1 cellular context compared by ENCODE assay signal in the genomic region with DNA sequence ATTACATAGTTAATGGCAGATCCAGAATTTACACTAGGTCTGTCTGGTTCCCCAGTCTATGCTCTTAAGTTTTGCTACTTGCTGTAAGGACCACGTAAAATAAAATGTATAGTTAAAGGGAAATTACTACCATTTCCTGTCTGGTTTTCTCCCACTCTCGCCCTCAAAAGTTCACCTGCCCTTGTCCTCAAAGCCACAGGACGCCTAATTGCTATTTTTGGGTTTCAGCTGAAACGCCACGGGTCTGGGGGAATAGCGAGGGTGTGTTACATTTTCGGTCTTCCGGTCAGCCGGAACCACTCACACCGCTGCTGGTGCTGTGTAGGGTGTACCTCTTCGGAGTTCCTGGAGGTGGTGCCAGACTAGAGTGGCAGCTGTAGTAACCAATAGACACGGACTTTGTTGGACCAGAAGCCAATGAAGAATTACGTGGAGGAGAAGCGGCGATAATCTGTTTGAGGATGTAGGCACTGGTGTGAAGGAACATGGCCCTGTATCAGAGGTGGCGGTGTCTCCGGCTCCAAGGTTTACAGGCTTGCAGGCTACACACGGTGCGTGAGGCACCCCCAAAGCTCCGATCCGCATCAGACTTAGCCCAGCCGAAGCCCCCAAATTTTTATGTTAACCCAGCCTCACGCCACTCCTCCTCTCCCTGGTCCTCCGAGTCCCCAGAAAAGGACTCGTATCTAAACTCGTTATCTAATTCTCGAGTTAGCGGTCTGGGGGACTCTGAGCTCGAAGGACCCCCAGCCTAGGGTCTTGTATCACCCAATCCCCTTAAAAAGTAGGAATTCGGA.
TF ChIP-seq lines count a peak whose summit lies in the region.

A gene with protein sequence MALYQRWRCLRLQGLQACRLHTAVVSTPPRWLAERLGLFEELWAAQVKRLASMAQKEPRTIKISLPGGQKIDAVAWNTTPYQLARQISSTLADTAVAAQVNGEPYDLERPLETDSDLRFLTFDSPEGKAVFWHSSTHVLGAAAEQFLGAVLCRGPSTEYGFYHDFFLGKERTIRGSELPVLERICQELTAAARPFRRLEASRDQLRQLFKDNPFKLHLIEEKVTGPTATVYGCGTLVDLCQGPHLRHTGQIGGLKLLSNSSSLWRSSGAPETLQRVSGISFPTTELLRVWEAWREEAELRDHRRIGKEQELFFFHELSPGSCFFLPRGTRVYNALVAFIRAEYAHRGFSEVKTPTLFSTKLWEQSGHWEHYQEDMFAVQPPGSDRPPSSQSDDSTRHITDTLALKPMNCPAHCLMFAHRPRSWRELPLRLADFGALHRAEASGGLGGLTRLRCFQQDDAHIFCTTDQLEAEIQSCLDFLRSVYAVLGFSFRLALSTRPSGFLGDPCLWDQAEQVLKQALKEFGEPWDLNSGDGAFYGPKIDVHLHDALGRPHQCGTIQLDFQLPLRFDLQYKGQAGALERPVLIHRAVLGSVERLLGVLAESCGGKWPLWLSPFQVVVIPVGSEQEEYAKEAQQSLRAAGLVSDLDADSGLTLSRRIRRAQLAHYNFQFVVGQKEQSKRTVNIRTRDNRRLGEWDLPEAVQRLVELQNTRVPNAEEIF (plus strand): TSS at position 454 of the 797 bp plus-strand sequence. CDS start 32 bp downstream, at position 486.

TF ChIP-seq in SK-N-SH, 30 proteins besides CTCF, POLR2A, EP300 and RAD21 (continued from another document):
- TF ChIP-seq, protein P1, sequence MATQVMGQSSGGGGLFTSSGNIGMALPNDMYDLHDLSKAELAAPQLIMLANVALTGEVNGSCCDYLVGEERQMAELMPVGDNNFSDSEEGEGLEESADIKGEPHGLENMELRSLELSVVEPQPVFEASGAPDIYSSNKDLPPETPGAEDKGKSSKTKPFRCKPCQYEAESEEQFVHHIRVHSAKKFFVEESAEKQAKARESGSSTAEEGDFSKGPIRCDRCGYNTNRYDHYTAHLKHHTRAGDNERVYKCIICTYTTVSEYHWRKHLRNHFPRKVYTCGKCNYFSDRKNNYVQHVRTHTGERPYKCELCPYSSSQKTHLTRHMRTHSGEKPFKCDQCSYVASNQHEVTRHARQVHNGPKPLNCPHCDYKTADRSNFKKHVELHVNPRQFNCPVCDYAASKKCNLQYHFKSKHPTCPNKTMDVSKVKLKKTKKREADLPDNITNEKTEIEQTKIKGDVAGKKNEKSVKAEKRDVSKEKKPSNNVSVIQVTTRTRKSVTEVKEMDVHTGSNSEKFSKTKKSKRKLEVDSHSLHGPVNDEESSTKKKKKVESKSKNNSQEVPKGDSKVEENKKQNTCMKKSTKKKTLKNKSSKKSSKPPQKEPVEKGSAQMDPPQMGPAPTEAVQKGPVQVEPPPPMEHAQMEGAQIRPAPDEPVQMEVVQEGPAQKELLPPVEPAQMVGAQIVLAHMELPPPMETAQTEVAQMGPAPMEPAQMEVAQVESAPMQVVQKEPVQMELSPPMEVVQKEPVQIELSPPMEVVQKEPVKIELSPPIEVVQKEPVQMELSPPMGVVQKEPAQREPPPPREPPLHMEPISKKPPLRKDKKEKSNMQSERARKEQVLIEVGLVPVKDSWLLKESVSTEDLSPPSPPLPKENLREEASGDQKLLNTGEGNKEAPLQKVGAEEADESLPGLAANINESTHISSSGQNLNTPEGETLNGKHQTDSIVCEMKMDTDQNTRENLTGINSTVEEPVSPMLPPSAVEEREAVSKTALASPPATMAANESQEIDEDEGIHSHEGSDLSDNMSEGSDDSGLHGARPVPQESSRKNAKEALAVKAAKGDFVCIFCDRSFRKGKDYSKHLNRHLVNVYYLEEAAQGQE (IDR thresholded peaks at IDR 0.05; ENCODE audit: low read depth, low read length), result peak; percentile 40; the same call in 1 of the 2 replicates
- TF ChIP-seq TCF12 (IDR thresholded peaks at IDR 0.05) (peak; percentile 38; the same call in 1 of the 2 replicates), CHD2 (IDR thresholded peaks at IDR 0.05; ENCODE audit: low read length, partially characterized antibody) (peak; percentile 96), TAF1 (IDR thresholded peaks at IDR 0.05; ENCODE audit: borderline replicate concordance, low read depth, low read length) (peak; percentile 92), TEAD4 (IDR thresholded peaks at IDR 0.05; ENCODE audit: borderline replicate concordance, insufficient read depth) (no peak), EZH2phosphoT487 (IDR thresholded peaks at IDR 0.05; ENCODE audit: borderline replicate concordance, low read depth) (no peak), GABPA (IDR thresholded peaks at IDR 0.05; ENCODE audit: low read depth) (peak; percentile 91), ELF1 (IDR thresholded peaks at IDR 0.05) (peak; percentile 88), POLR2AphosphoS5 (IDR thresholded peaks at IDR 0.05; ENCODE audit: low read depth, low read length) (peak; percentile 91), FOXJ3 (CRISPR knock-in tag; IDR thresholded peaks at IDR 0.05) (no peak), RFX5 (IDR thresholded peaks at IDR 0.05; ENCODE audit: low read length) (peak; percentile 63; the same call in 1 of the 2 replicates), JUND (IDR thresholded peaks at IDR 0.05) (no peak), NFIC (IDR thresholded peaks at IDR 0.05; ENCODE audit: borderline replicate concordance) (no peak), RXRA (IDR thresholded peaks at IDR 0.05; ENCODE audit: borderline replicate concordance, low read depth) (no peak), FOXM1 (IDR thresholded peaks at IDR 0.05; ENCODE audit: low read depth) (no peak)
- TF ChIP-seq, protein P2, sequence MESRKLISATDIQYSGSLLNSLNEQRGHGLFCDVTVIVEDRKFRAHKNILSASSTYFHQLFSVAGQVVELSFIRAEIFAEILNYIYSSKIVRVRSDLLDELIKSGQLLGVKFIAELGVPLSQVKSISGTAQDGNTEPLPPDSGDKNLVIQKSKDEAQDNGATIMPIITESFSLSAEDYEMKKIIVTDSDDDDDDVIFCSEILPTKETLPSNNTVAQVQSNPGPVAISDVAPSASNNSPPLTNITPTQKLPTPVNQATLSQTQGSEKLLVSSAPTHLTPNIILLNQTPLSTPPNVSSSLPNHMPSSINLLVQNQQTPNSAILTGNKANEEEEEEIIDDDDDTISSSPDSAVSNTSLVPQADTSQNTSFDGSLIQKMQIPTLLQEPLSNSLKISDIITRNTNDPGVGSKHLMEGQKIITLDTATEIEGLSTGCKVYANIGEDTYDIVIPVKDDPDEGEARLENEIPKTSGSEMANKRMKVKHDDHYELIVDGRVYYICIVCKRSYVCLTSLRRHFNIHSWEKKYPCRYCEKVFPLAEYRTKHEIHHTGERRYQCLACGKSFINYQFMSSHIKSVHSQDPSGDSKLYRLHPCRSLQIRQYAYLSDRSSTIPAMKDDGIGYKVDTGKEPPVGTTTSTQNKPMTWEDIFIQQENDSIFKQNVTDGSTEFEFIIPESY (IDR thresholded peaks at IDR 0.05; ENCODE audit: borderline replicate concordance, low read depth), result peak; percentile 64; the same call in 1 of the 2 replicates
- TF ChIP-seq, protein P3, sequence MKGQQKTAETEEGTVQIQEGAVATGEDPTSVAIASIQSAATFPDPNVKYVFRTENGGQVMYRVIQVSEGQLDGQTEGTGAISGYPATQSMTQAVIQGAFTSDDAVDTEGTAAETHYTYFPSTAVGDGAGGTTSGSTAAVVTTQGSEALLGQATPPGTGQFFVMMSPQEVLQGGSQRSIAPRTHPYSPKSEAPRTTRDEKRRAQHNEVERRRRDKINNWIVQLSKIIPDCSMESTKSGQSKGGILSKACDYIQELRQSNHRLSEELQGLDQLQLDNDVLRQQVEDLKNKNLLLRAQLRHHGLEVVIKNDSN (IDR thresholded peaks at IDR 0.05; ENCODE audit: borderline replicate concordance, low read depth), result peak; percentile 40; the same call in 1 of the 2 replicates
- TF ChIP-seq, protein P4, sequence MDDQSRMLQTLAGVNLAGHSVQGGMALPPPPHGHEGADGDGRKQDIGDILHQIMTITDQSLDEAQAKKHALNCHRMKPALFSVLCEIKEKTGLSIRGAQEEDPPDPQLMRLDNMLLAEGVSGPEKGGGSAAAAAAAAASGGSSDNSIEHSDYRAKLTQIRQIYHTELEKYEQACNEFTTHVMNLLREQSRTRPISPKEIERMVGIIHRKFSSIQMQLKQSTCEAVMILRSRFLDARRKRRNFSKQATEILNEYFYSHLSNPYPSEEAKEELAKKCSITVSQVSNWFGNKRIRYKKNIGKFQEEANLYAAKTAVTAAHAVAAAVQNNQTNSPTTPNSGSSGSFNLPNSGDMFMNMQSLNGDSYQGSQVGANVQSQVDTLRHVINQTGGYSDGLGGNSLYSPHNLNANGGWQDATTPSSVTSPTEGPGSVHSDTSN (IDR thresholded peaks at IDR 0.05), result peak; percentile 100
- TF ChIP-seq, protein P5, sequence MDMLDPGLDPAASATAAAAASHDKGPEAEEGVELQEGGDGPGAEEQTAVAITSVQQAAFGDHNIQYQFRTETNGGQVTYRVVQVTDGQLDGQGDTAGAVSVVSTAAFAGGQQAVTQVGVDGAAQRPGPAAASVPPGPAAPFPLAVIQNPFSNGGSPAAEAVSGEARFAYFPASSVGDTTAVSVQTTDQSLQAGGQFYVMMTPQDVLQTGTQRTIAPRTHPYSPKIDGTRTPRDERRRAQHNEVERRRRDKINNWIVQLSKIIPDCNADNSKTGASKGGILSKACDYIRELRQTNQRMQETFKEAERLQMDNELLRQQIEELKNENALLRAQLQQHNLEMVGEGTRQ (IDR thresholded peaks at IDR 0.05; ENCODE audit: borderline replicate concordance, low read depth, low read length), result no peak
- TF ChIP-seq, protein P6, sequence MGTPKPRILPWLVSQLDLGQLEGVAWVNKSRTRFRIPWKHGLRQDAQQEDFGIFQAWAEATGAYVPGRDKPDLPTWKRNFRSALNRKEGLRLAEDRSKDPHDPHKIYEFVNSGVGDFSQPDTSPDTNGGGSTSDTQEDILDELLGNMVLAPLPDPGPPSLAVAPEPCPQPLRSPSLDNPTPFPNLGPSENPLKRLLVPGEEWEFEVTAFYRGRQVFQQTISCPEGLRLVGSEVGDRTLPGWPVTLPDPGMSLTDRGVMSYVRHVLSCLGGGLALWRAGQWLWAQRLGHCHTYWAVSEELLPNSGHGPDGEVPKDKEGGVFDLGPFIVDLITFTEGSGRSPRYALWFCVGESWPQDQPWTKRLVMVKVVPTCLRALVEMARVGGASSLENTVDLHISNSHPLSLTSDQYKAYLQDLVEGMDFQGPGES (IDR thresholded peaks at IDR 0.05; ENCODE audit: low read depth, low read length), result peak; percentile 84
